Comparison of ENCODE assay signal across 1 cellular context in the genomic region with DNA sequence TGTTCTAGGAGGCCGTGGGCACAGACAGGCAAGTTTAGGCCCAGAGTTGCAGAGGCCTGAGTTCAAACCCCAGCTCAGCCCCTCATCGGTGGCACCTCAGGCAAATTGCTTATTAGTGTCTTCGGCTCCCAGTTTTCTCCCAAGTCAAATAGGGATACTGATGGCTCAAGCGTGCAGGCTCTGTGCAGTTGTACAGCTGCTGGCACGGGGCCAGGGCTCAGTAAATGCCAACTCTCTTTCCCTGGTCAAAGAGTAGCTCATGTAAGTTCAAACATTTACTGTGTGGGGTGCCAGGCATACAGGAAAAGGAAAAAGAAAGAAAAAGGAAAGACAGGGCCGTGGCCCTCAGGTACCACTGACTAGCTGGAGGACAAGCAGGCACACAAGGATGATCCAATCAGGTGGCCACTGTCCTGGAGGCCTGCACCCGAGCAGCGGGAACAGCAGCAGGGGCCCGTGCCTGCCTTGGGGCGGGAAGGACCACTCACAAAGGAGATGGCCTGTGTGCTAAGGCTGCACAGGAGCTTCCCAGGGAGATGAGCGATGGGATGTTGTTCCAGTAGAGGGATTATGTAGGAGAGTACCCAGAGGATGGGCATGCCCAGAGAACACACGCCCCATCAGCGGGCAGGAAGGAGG.
TF ChIP-seq lines count a peak whose summit lies in the region.

No MANE protein-coding gene starts in this region.

TF ChIP-seq in SK-N-SH, 30 proteins besides CTCF, POLR2A, EP300 and RAD21 (continued from another document):
- TF ChIP-seq, protein P1, sequence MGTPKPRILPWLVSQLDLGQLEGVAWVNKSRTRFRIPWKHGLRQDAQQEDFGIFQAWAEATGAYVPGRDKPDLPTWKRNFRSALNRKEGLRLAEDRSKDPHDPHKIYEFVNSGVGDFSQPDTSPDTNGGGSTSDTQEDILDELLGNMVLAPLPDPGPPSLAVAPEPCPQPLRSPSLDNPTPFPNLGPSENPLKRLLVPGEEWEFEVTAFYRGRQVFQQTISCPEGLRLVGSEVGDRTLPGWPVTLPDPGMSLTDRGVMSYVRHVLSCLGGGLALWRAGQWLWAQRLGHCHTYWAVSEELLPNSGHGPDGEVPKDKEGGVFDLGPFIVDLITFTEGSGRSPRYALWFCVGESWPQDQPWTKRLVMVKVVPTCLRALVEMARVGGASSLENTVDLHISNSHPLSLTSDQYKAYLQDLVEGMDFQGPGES (IDR thresholded peaks at IDR 0.05; ENCODE audit: low read depth, low read length), result no peak
